19 cellular contexts compared by ENCODE assay signal in the genomic region with DNA sequence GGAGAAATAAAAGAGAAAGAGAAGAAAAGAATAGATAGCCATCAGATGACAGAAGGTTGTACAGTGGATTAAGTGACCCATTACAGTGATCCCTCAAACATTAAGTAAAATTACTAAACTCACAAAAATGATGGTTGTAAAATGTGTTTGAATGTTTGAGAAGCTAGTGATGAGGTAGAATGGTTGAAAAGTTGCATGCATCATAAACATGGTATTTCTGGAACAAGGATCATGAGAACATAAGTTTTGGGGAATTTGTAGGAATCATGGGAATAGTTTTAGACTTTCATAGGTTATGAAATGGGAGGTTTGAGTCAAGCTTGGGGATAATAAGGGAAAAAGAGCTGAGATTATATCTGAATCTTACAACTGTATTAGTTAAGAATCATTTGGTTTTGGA. TPM values are rescaled to one million over a fixed set of nuclear protein-coding genes. Genes with fewer than 3 reads are reported as not detected.
A peak's percentile ranks its signal among the peaks of the same experiment; 100 is the strongest.
DNase-seq lines count a peak whose midpoint lies in the region; ATAC-seq, FAIRE-seq and TF ChIP-seq lines count a peak whose summit lies in the region.
"Had no signal": no experiment of that assay in that cellular context is flagged by ENCODE, and none has a peak within 500 bp of the region (broad histone marks: within the 10 kb centered on the region; RNA-seq: fewer than 3 reads in every experiment).

No MANE protein-coding gene starts in this region.

- H4K20me1 ChIP-seq in GM23248 (ENCODE audit: insufficient read depth) (no peaks in the 10 kb centered on the region), osteoblast (ENCODE audit: insufficient read depth, low read length) (no peaks in the 10 kb centered on the region)
- H4K20me1 ChIP-seq: BLaER1 treated with 17β-estradiol and CSF1 and Interleukin-3, amounts not matched to agents 10 nM and 100 nM had no signal

- ATAC-seq in HG03039 (IDR thresholded peaks at IDR 0.05; ENCODE audit: unreplicated experiment): no peak

- H3K27ac ChIP-seq in GM23248 (peak overlapping the region; percentile 31), osteoblast (ENCODE audit: low read depth, low read length) (no peak overlapping the region)
- H3K27ac ChIP-seq: BLaER1 treated with 17β-estradiol and CSF1 and Interleukin-3, amounts not matched to agents 10 nM and 100 nM had no signal

- POLR2A ChIA-PET in BJ (lab: Charles Lee): interaction anchor here (0.8 kb wide), 1 partner anchor 62 kb away, joined by 4 read pairs; no protein-coding TSS in a partner anchor

- H3K4me1 ChIP-seq in GM23248 (ENCODE audit: insufficient read depth) (peaks cover 35% of the 10 kb centered on the region), osteoblast (ENCODE audit: insufficient read depth, low read length) (peaks cover 10% of the 10 kb centered on the region)
- H3K4me1 ChIP-seq: BLaER1 treated with 17β-estradiol and CSF1 and Interleukin-3, amounts not matched to agents 10 nM and 100 nM; HAP-1 had no signal

- H3K79me2 ChIP-seq in GM23248 (ENCODE audit: insufficient read depth) (no peaks in the 10 kb centered on the region), osteoblast (ENCODE audit: insufficient read depth, low read length) (no peaks in the 10 kb centered on the region)

- TF ChIP-seq CTCF in BJ (IDR thresholded peaks at IDR 0.05; ENCODE audit: insufficient read depth, low read depth, low read length) (no peak), osteoblast (IDR thresholded peaks at IDR 0.05; ENCODE audit: extremely low read depth, low read depth, low read length) (no peak), D721Med (IDR thresholded peaks at IDR 0.05; ENCODE audit: insufficient read depth, missing control alignments) (no peak)

- H3K9me3 ChIP-seq in GM23248 (ENCODE audit: low read depth): no peaks in the 10 kb centered on the region
- no peaks in the 10 kb centered on the region for H3K9me3 ChIP-seq in osteoblast (ENCODE audit: low read depth, low read length)
- H3K9me3 ChIP-seq: HAP-1 had no signal

- no peak for FAIRE-seq in D721Med (lab: Jason Lieb, UNC)
- FAIRE-seq: GM12892, GM19239, H54 had no signal

- H3K4me2 ChIP-seq in GM23248 (ENCODE audit: unreplicated experiment) (peak overlapping the region; percentile 16), osteoblast (ENCODE audit: insufficient read depth, low read length) (no peak overlapping the region)
- H3K4me2 ChIP-seq: BLaER1 treated with 17β-estradiol and CSF1 and Interleukin-3, amounts not matched to agents 10 nM and 100 nM had no signal

- H3K27me3 ChIP-seq in BJ (ENCODE audit: control insufficient read depth, insufficient read depth, low read length) (no peaks in the 10 kb centered on the region), GM23248 (replicated peaks; ENCODE audit: insufficient read depth) (no peaks in the 10 kb centered on the region), osteoblast (ENCODE audit: insufficient read depth, low read length) (no peaks in the 10 kb centered on the region)
- H3K27me3 ChIP-seq: BLaER1 treated with 17β-estradiol and CSF1 and Interleukin-3, amounts not matched to agents 10 nM and 100 nM had no signal

- no peak overlapping the region for H3K4me3 ChIP-seq in BJ (ENCODE audit: low read depth, low read length)
- no peak overlapping the region for H3K4me3 ChIP-seq in GM23248
- H3K4me3 ChIP-seq in osteoblast (ENCODE audit: insufficient read depth, low read length): no peak overlapping the region
- H3K4me3 ChIP-seq: BLaER1 treated with 17β-estradiol and CSF1 and Interleukin-3, amounts not matched to agents 10 nM and 100 nM; HAP-1 had no signal

- H3K36me3 ChIP-seq in BJ (ENCODE audit: control insufficient read depth, insufficient read depth, low read length): no peaks in the 10 kb centered on the region
- no peaks in the 10 kb centered on the region for H3K36me3 ChIP-seq in GM23248 (ENCODE audit: low read depth)
- no peaks in the 10 kb centered on the region for H3K36me3 ChIP-seq in osteoblast (ENCODE audit: insufficient read depth, low read length)
- H3K36me3 ChIP-seq: BLaER1 treated with 17β-estradiol and CSF1 and Interleukin-3, amounts not matched to agents 10 nM and 100 nM; HAP-1 had no signal

- no peaks in the 10 kb centered on the region for H3K9me2 ChIP-seq in GM23248 (ENCODE audit: insufficient read depth)

- 0 out of 2 replicates have a peak, but pooled peaks cover 13% of the 10 kb centered on the region for H3F3A ChIP-seq in GM23248 (ENCODE audit: insufficient read depth)

- DNase-seq in BJ (ENCODE audit: low read depth): peak; percentile 91
- peak; percentile 47 for DNase-seq in EL
- peak; percentile 56 for DNase-seq in GM23248
- peak; percentile 58 for DNase-seq in osteoblast (ENCODE audit: insufficient read length, low spot score, missing footprints)
- DNase-seq in D721Med (ENCODE audit: insufficient read length, low spot score): no peak
- DNase-seq in hypothalamus (lab: John Stamatoyannopoulos, UW): no peak
- DNase-seq in NCI-H1694 (lab: John Stamatoyannopoulos, UW): no peak
- DNase-seq: CD4-positive, alpha-beta T cell; CD8-positive, alpha-beta memory T cell; DMS53; DMS79 treated with DMSO at 0.1 percent for 48 hours; GDM1; GOT3 had no signal

- no peak overlapping the region for H2AFZ ChIP-seq in GM23248
- H2AFZ ChIP-seq in osteoblast (ENCODE audit: low read length): no peak overlapping the region

- in situ Hi-C loops in GM23248 (cut with MboI): no loop called here

- no peak overlapping the region for H3K9ac ChIP-seq in GM23248
- H3K9ac ChIP-seq: BLaER1 treated with 17β-estradiol and CSF1 and Interleukin-3, amounts not matched to agents 10 nM and 100 nM had no signal

- CTCF ChIA-PET in BJ (lab: Yijun Ruan, JAX): interaction anchor here (0.8 to 1.5 kb wide), 2 partner anchors 18 to 30 kb away, joined by 3 read pairs; no protein-coding TSS in a partner anchor

RNA-seq across cellular contexts. Expression of gene NEDD1, which starts 34.1 kb away (rescaled TPM):
- polyA plus RNA-seq in BJ (2011; rRNA removed): 39.0 and 84.7 TPM in 2 replicates
- 45.2 and 60.2 TPM in 2 replicates for polyA minus RNA-seq in BJ (2011; rRNA and poly(A)+ RNA removed)
- 54.3 and 62.0 TPM in 2 replicates for total RNA-seq in GM23248 (2014; rRNA removed; shearing (Covaris generic))
- 39.7 and 42.2 TPM in 2 replicates for polyA plus RNA-seq in GM23248 (2016; fragmentation: Nextera tagmentation; extraction: Ambion mirVana)
- total RNA-seq in osteoblast: 28.3 and 33.3 TPM in 2 replicates

Comparison
In these comparisons a context has a peak if more than half of its experiments do, and no peak if none do; other contexts are left out.
1. DNase-seq: peak in BJ (single experiment), EL (single experiment), GM23248 (single experiment) and osteoblast (single experiment); none in D721Med (single experiment), hypothalamus (0 of 51) and NCI-H1694 (single experiment).